8 cellular contexts compared by ENCODE assay signal in genomic region chr13:22278336-22278929, GRCh38.
DNase-seq lines count a peak whose midpoint lies in the region; ATAC-seq and TF ChIP-seq lines count a peak whose summit lies in the region.

No MANE protein-coding gene starts in this region.

- peak in 1 of 3 experiments; percentile 24 for TF ChIP-seq CTCF in vagina (IDR thresholded peaks at IDR 0.05)

- DNase-seq in activated gamma-delta T cell treated with Interleukin-2 at 50 U/mL for 16 hours (peak; percentile 73), activated gamma-delta T cell (lab: John Stamatoyannopoulos, UW) (no peak), SJCRH30 (peak; percentile 21 to 60), kidney glomerular epithelial cell (lab: John Stamatoyannopoulos, UW) (peak; percentile 34), vagina (ENCODE audit: extremely low spot score in 2 of 2) (no peak)
- peak in 1 of 2 donors; percentile 67 for DNase-seq in activated naive CD4-positive, alpha-beta T cell treated with anti-CD3 and anti-CD28 coated beads, Interleukin-2, amount 50 U/mL, for 72 hours (ENCODE audit: low spot score in 2 of 2)
- DNase-seq in stimulated activated CD4-positive, alpha-beta T cell treated with anti-CD3 and anti-CD28 coated beads, TNF-alpha, amount 100 ng/mL, for 4 hours (ENCODE audit: low read depth in 3 of 3) = peak; percentile 26 to 45 (median 37)

- no peaks in the 10 kb centered on the region for H3K36me3 Mint-ChIP-seq in activated naive CD4-positive, alpha-beta T cell treated with anti-CD3 and anti-CD28 coated beads, Interleukin-2, amount 50 U/mL, for 72 hours

- H3K9me3 ChIP-seq in SJCRH30 (replicated peaks) = no peaks in the 10 kb centered on the region
- no peaks in the 10 kb centered on the region for H3K9me3 ChIP-seq in vagina

- H3K36me3 ChIP-seq in SJCRH30 = no peaks in the 10 kb centered on the region
- H3K36me3 ChIP-seq in vagina = no peaks in the 10 kb centered on the region

- H3K4me3 ChIP-seq in SJCRH30 (no peak overlapping the region), vagina (no peak overlapping the region)

- no peak overlapping the region for H3K27ac Mint-ChIP-seq in activated naive CD4-positive, alpha-beta T cell treated with anti-CD3 and anti-CD28 coated beads, Interleukin-2, amount 50 U/mL, for 72 hours

- H3K9me3 Mint-ChIP-seq in activated naive CD4-positive, alpha-beta T cell treated with anti-CD3 and anti-CD28 coated beads, Interleukin-2, amount 50 U/mL, for 72 hours = no peaks in the 10 kb centered on the region

- peak; percentile 62 for ATAC-seq in HG03469 (IDR thresholded peaks at IDR 0.05; ENCODE audit: unreplicated experiment)
- peak; percentile 48 to 53 for ATAC-seq in activated naive CD4-positive, alpha-beta T cell treated with anti-CD3 and anti-CD28 coated beads, Interleukin-2, amount 50 U/mL, for 72 hours

- H3K27ac ChIP-seq in SJCRH30 (no peak overlapping the region), vagina (no peak overlapping the region)

- no peak for TF ChIP-seq POLR2A in vagina (IDR thresholded peaks at IDR 0.05)

- H3K4me1 ChIP-seq in SJCRH30 = no peaks in the 10 kb centered on the region
- H3K4me1 ChIP-seq in vagina = no peaks in the 10 kb centered on the region

- H3K27me3 ChIP-seq in SJCRH30 = no peaks in the 10 kb centered on the region
- H3K27me3 ChIP-seq in vagina = no peaks in the 10 kb centered on the region

- intact Hi-C loops in vagina (cut with DNase I) = no loop called here

Comparison
In these comparisons a context has a peak if more than half of its experiments do, and no peak if none do; other contexts are left out.
1. DNase-seq: peak in activated gamma-delta T cell treated with Interleukin-2 at 50 U/mL for 16 hours (single experiment), SJCRH30 (2 of 2), kidney glomerular epithelial cell (single experiment) and stimulated activated CD4-positive, alpha-beta T cell treated with anti-CD3 and anti-CD28 coated beads, TNF-alpha, amount 100 ng/mL, for 4 hours (3 of 3); none in activated gamma-delta T cell (single experiment) and vagina (0 of 2).